ENCODE assay signal across 24 cellular contexts in genomic region chr17:10574324-10574723, GRCh38. TPM values are rescaled to one million over a fixed set of nuclear protein-coding genes. Genes with fewer than 3 reads are reported as not detected.
DNase-seq lines count a peak whose midpoint lies in the region; ATAC-seq, FAIRE-seq and TF ChIP-seq lines count a peak whose summit lies in the region.
"Had no signal": no experiment of that assay in that cellular context is flagged by ENCODE, and none has a peak within 500 bp of the region (broad histone marks: within the 10 kb centered on the region; RNA-seq: fewer than 3 reads in every experiment).

No MANE protein-coding gene starts in this region.

- CTCF ChIA-PET in K562 (lab: Yijun Ruan, JAX; ENCODE audit: low intra/inter-chr PET ratio): no interaction called here

- peaks cover 3 to 6% of the 10 kb centered on the region in 2 donors for H3K4me1 Mint-ChIP-seq in stimulated activated naive B cell treated with anti-CD40 and anti-IgM and Interleukin-4, amounts not matched to agents 10 μg/mL and 1 μg/mL and 100 μg/mL, for 72 hours

- no peak for TF ChIP-seq POLR2A in K562 (conservative IDR thresholded peaks at IDR 0.05)

- H3K27ac Mint-ChIP-seq in stimulated activated naive B cell treated with anti-CD40 and anti-IgM and Interleukin-4, amounts not matched to agents 10 μg/mL and 1 μg/mL and 100 μg/mL, for 72 hours: no peak overlapping the region
- H3K27ac Mint-ChIP-seq: CD8-positive, alpha-beta T cell; HFFc6 had no signal

- H3K36me3 Mint-ChIP-seq in stimulated activated naive B cell treated with anti-CD40 and anti-IgM and Interleukin-4, amounts not matched to agents 10 μg/mL and 1 μg/mL and 100 μg/mL, for 72 hours: no peaks in the 10 kb centered on the region
- H3K36me3 Mint-ChIP-seq: CD8-positive, alpha-beta T cell had no signal

- peaks cover 13 to 22% of the 10 kb centered on the region in 2 donors for H3K27me3 Mint-ChIP-seq in stimulated activated naive B cell treated with anti-CD40 and anti-IgM and Interleukin-4, amounts not matched to agents 10 μg/mL and 1 μg/mL and 100 μg/mL, for 72 hours

- in situ Hi-C loops in K562 (cut with MboI): no loop called here

- H3K36me3 ChIP-seq in K562 (ENCODE audit: control insufficient read depth, insufficient read depth, low read length): no peaks in the 10 kb centered on the region
- H3K36me3 ChIP-seq: BLaER1 treated with 17β-estradiol and CSF1 and Interleukin-3, amounts not matched to agents 10 nM and 100 nM had no signal

- no peaks in the 10 kb centered on the region for H3K79me2 ChIP-seq in K562 (ENCODE audit: control insufficient read depth, insufficient read depth, low read length)

- no peak overlapping the region for H2AFZ ChIP-seq in K562 (ENCODE audit: low read depth, low read length)

- H3K4me3 Mint-ChIP-seq in stimulated activated naive B cell treated with anti-CD40 and anti-IgM and Interleukin-4, amounts not matched to agents 10 μg/mL and 1 μg/mL and 100 μg/mL, for 72 hours: no peak overlapping the region
- H3K4me3 Mint-ChIP-seq: CD8-positive, alpha-beta T cell; HFFc6 had no signal

- H3K9ac ChIP-seq in K562 (ENCODE audit: insufficient read depth in 1 of 2, low read depth in 2 of 2, low read length in 2 of 2): no peak overlapping the region
- H3K9ac ChIP-seq: BLaER1 treated with 17β-estradiol and CSF1 and Interleukin-3, amounts not matched to agents 10 nM and 100 nM had no signal

- no peaks in the 10 kb centered on the region for H3K4me1 ChIP-seq in K562 (replicated peaks in 1 of 2; ENCODE audit: control insufficient read depth in 2 of 2, insufficient read depth in 2 of 2, low read length in 2 of 2)

- TF ChIP-seq RAD21 in K562 (CRISPR knock-in tag; conservative IDR thresholded peaks at IDR 0.05 in 1 of 2, IDR thresholded peaks at IDR 0.05 in 1 of 2): no peak

- TF ChIP-seq CTCF in K562 (IDR thresholded peaks at IDR 0.05 in 2 of 3, conservative IDR thresholded peaks at IDR 0.05 in 1 of 3; ENCODE audit: insufficient read depth in 2 of 3, low read depth in 1 of 3, low read length in 3 of 3) (no peak), fibroblast of villous mesenchyme (IDR thresholded peaks at IDR 0.05; ENCODE audit: insufficient read depth, low read depth, low read length) (no peak)

- intact Hi-C loops in K562 (cut with micrococcal nuclease): no loop called here

- BruUV-seq in K562 (replicated peaks; lab: Mats Ljungman, UMichigan): no TSS peak

- H3K4me3 ChIP-seq in K562: no peak overlapping the region
- no peak overlapping the region for H3K4me3 ChIP-seq in fibroblast of villous mesenchyme (ENCODE audit: low read depth, low read length)
- H3K4me3 ChIP-seq: BLaER1 treated with 17β-estradiol and CSF1 and Interleukin-3, amounts not matched to agents 10 nM and 100 nM had no signal

- H3K27ac ChIP-seq in K562 (ENCODE audit: extremely low read depth, low read depth, low read length) (no peak overlapping the region), substantia nigra (ENCODE audit: low read depth, low read length, poor library complexity, severe bottlenecking) (no peak overlapping the region)
- H3K27ac ChIP-seq: BLaER1 treated with 17β-estradiol and CSF1 and Interleukin-3, amounts not matched to agents 10 nM and 100 nM had no signal

- H3K27me3 ChIP-seq in K562 (ENCODE audit: control insufficient read depth in 2 of 2, insufficient read depth in 2 of 2, low read length in 2 of 2): no peaks in the 10 kb centered on the region
- H3K27me3 ChIP-seq: BLaER1 treated with 17β-estradiol and CSF1 and Interleukin-3, amounts not matched to agents 10 nM and 100 nM had no signal

- no peaks in the 10 kb centered on the region for H3K9me3 Mint-ChIP-seq in stimulated activated naive B cell treated with anti-CD40 and anti-IgM and Interleukin-4, amounts not matched to agents 10 μg/mL and 1 μg/mL and 100 μg/mL, for 72 hours
- H3K9me3 Mint-ChIP-seq: CD8-positive, alpha-beta T cell; HFFc6 had no signal

- FAIRE-seq in K562 (lab: Jason Lieb, UNC): no peak
- FAIRE-seq: HepG2 had no signal

- H3K4me2 ChIP-seq in K562 (ENCODE audit: insufficient read depth, low read length): no peak overlapping the region
- H3K4me2 ChIP-seq: BLaER1 treated with 17β-estradiol and CSF1 and Interleukin-3, amounts not matched to agents 10 nM and 100 nM had no signal

- peak; percentile 11 for DNase-seq in HS-27A (ENCODE audit: low read depth)
- no peak for DNase-seq in K562 (ENCODE audit: extremely low read depth in 1 of 4, low spot score in 3 of 4)
- peak; percentile 26 for DNase-seq in fibroblast of villous mesenchyme (ENCODE audit: low read depth)
- DNase-seq in NCI-H1436 (lab: John Stamatoyannopoulos, UW): no peak
- no peak for DNase-seq in stimulated activated naive B cell treated with anti-CD40 and anti-IgM and Interleukin-4, amounts not matched to agents 10 μg/mL and 1 μg/mL and 100 μg/mL, for 72 hours
- DNase-seq in substantia nigra (lab: John Stamatoyannopoulos, UW): no peak
- DNase-seq: Calu3; CD8-positive, alpha-beta T cell; DMS153; HFFc6; KBM-7; NCI-H1105; NCI-H1694; NCI-H2081 treated with DMSO at 0.1 percent for 48 hours; NCI-H446; NCI-H526 treated with DMSO at 0.1 percent for 48 hours; SHP77 treated with DMSO at 0.1 percent for 48 hours had no signal

- ATAC-seq in K562: no peak
- no peak for ATAC-seq in stimulated activated naive B cell treated with anti-CD40 and anti-IgM and Interleukin-4, amounts not matched to agents 10 μg/mL and 1 μg/mL and 100 μg/mL, for 72 hours (replicated peaks)
- no peak for ATAC-seq in HG02588 (IDR thresholded peaks at IDR 0.05; ENCODE audit: unreplicated experiment)
- ATAC-seq: CD8-positive, alpha-beta T cell; HepG2; SK-N-SH treated with all-trans-retinoic acid at 6 μM for 48 hours had no signal

- no peaks in the 10 kb centered on the region for H3K9me3 ChIP-seq in K562 (replicated peaks; ENCODE audit: control insufficient read depth, insufficient read depth, low read depth, low read length)
- H3K9me3 ChIP-seq: BLaER1 treated with 17β-estradiol and CSF1 and Interleukin-3, amounts not matched to agents 10 nM and 100 nM had no signal

- POLR2A ChIA-PET in K562 (lab: Yijun Ruan, JAX): no interaction called here

- no peaks in the 10 kb centered on the region for H3K9me1 ChIP-seq in K562 (ENCODE audit: control insufficient read depth, insufficient read depth, low read length)

- no peaks in the 10 kb centered on the region for H4K20me1 ChIP-seq in K562 (replicated peaks; ENCODE audit: control insufficient read depth, insufficient read depth, low read length)
- H4K20me1 ChIP-seq: BLaER1 treated with 17β-estradiol and CSF1 and Interleukin-3, amounts not matched to agents 10 nM and 100 nM had no signal

- TF ChIP-seq EP300 in K562 (IDR thresholded peaks at IDR 0.05; ENCODE audit: low read length): no peak

- WGBS in K562 (ENCODE audit: insufficient coverage, low coverage, missing lambda C conversion rate): 0% methylated on average over 5 of the region's 5 CpGs

TF ChIP-seq in K562, 482 proteins besides CTCF, POLR2A, EP300 and RAD21:
- TF ChIP-seq SRSF1 (IDR thresholded peaks at IDR 0.05; ENCODE audit: low read depth, low read length) (no peak), ZNF134 (CRISPR knock-in tag; conservative IDR thresholded peaks at IDR 0.05) (0 out of 2 replicates have a peak, but pooled peaks have one; percentile 50)

RNA-seq across cellular contexts. Expression of gene MYH2, which starts 24.9 kb away (rescaled TPM):
- not detected in 2 replicates for total RNA-seq in K562 (2011; cell fraction: chromatin; rRNA removed; ENCODE audit: low replicate concordance)
- not detected in 2 replicates for total RNA-seq in K562 (2011; cell fraction: nucleolus; rRNA removed)
- not detected in 2 replicates for total RNA-seq in K562 (2011; cell fraction: nucleoplasm; rRNA removed)
- total RNA-seq in K562 (2014; rRNA removed) (not detected in 2 replicates), K562 (2014; rRNA removed; fragmentation: Illumina TruSeq; extraction: Trizol) (not detected in 2 replicates), K562 (2015; rRNA removed; fragmentation: Illumina TruSeq; extraction: Trizol) (not detected in 2 replicates), K562 (2021) (not detected in 2 replicates), fibroblast of villous mesenchyme (under 0.01 TPM in 1 of 2 replicates, not detected in the other)
- polyA plus RNA-seq in K562 (2011; rRNA removed) (not detected in 2 replicates), K562 (2014; fragmentation: Illumina TruSeq; extraction: Trizol) (not detected in 2 replicates), K562 (2014; fragmentation: Nextera tagmentation; extraction: Ambion mirVana) (not detected), K562 (2014; rRNA removed) (not detected in 2 replicates)
- polyA plus RNA-seq in K562 (2011; cell fraction: cytosol; rRNA removed): not detected in 2 replicates
- polyA plus RNA-seq in K562 (2011; cell fraction: nucleus; rRNA removed): not detected in 2 replicates
- polyA plus RNA-seq in K562 (2012): 0.08 TPM in 1 of 2 replicates, not detected in the other
- not detected in 2 replicates for polyA minus RNA-seq in K562 (2011; rRNA and poly(A)+ RNA removed)
- not detected in 2 replicates for polyA minus RNA-seq in K562 (2011; cell fraction: cytosol; rRNA and poly(A)+ RNA removed)
- polyA minus RNA-seq in K562 (2011; cell fraction: nucleus; rRNA and poly(A)+ RNA removed): not detected in 2 replicates
- total RNA-seq: Calu3; CD8-positive, alpha-beta T cell; HepG2; HT-29; RPMI7951 had no signal
- polyA plus RNA-seq: HepG2 had no signal

RNA-seq across cellular contexts. Expression of gene MYH1, which starts 56.0 kb away (rescaled TPM):
- total RNA-seq in K562 (2011; cell fraction: chromatin; rRNA removed; ENCODE audit: low replicate concordance): not detected in 2 replicates
- total RNA-seq in K562 (2011; cell fraction: nucleolus; rRNA removed): not detected in 2 replicates
- not detected in 2 replicates for total RNA-seq in K562 (2011; cell fraction: nucleoplasm; rRNA removed)
- not detected in 2 replicates for total RNA-seq in K562 (2014; rRNA removed)
- not detected in 2 replicates for total RNA-seq in K562 (2014; rRNA removed; fragmentation: Illumina TruSeq; extraction: Trizol)
- not detected in 2 replicates for total RNA-seq in K562 (2015; rRNA removed; fragmentation: Illumina TruSeq; extraction: Trizol)
- total RNA-seq in K562 (2021): not detected in 2 replicates
- polyA plus RNA-seq in K562 (2011; rRNA removed): not detected in 2 replicates
- not detected in 2 replicates for polyA plus RNA-seq in K562 (2011; cell fraction: cytosol; rRNA removed)
- polyA plus RNA-seq in K562 (2011; cell fraction: nucleus; rRNA removed): not detected in 2 replicates
- 0.01 TPM in 1 of 2 replicates, not detected in the other for polyA plus RNA-seq in K562 (2012)
- not detected in 2 replicates for polyA plus RNA-seq in K562 (2014; fragmentation: Illumina TruSeq; extraction: Trizol)
- not detected for polyA plus RNA-seq in K562 (2014; fragmentation: Nextera tagmentation; extraction: Ambion mirVana)
- not detected in 2 replicates for polyA plus RNA-seq in K562 (2014; rRNA removed)
- not detected in 2 replicates for polyA minus RNA-seq in K562 (2011; rRNA and poly(A)+ RNA removed)
- not detected in 2 replicates for polyA minus RNA-seq in K562 (2011; cell fraction: cytosol; rRNA and poly(A)+ RNA removed)
- not detected in 2 replicates for polyA minus RNA-seq in K562 (2011; cell fraction: nucleus; rRNA and poly(A)+ RNA removed)
- not detected in 2 replicates for total RNA-seq in fibroblast of villous mesenchyme
- total RNA-seq: Calu3; CD8-positive, alpha-beta T cell; H7; HepG2; HFFc6; HT-29; RPMI7951 had no signal

Comparison
In these comparisons a context has a peak if more than half of its experiments do, and no peak if none do; other contexts are left out.
1. DNase-seq: peak in HS-27A (single experiment) and fibroblast of villous mesenchyme (single experiment); none in K562 (0 of 4), NCI-H1436 (single experiment), stimulated activated naive B cell treated with anti-CD40 and anti-IgM and Interleukin-4, amounts not matched to agents 10 μg/mL and 1 μg/mL and 100 μg/mL, for 72 hours (single experiment) and substantia nigra (0 of 49).